ENCODE assay signal across 23 cellular contexts in genomic region chr1:115495111-115495510, GRCh38.
"Had no signal": no experiment of that assay in that cellular context is flagged by ENCODE, and none has a peak within 500 bp of the region (broad histone marks: within the 10 kb centered on the region; RNA-seq: fewer than 3 reads in every experiment).

No MANE protein-coding gene starts in this region.

- H3K4me2 ChIP-seq: hepatocyte had no signal

- H3K27ac ChIP-seq: brain microvascular endothelial cell, hepatocyte, left ventricle myocardium inferior, sigmoid colon, testis, upper lobe of right lung, WERI-Rb-1 had no signal

- H3K27me3 ChIP-seq: brain microvascular endothelial cell, hepatocyte, sigmoid colon, testis, upper lobe of right lung had no signal

- H3K4me1 ChIP-seq: left ventricle myocardium inferior, sigmoid colon, testis, upper lobe of right lung had no signal

- ATAC-seq: activated CD8-positive, alpha-beta memory T cell treated with anti-CD3 and anti-CD28 coated beads, Interleukin-2, amount 10 ng/mL, durations not matched to agents 7 days and 5 days; activated CD8-positive, alpha-beta T cell treated with anti-CD3 and anti-CD28 coated beads for 36 hours; activated naive CD4-positive, alpha-beta T cell treated with anti-CD3 and anti-CD28 coated beads, Interleukin-2, amount 50 U/mL, for 72 hours; upper lobe of right lung had no signal

- H3K79me2 ChIP-seq: hepatocyte had no signal

- H3K36me3 ChIP-seq: brain microvascular endothelial cell, left ventricle myocardium inferior, sigmoid colon, upper lobe of right lung, WERI-Rb-1 had no signal

- H2AFZ ChIP-seq: hepatocyte had no signal

- H3K4me3 ChIP-seq: hepatocyte, left ventricle myocardium inferior, sigmoid colon, testis, upper lobe of right lung had no signal

- H3K9me3 ChIP-seq: left ventricle myocardium inferior, sigmoid colon, testis, upper lobe of right lung had no signal

- DNase-seq: activated CD4-positive, alpha-beta T cell treated with anti-CD3 and anti-CD28 coated beads, Interleukin-2, amount 10 ng/mL, durations not matched to agents 7 days and 5 days; activated CD4-positive, CD25-positive, alpha-beta regulatory T cell treated with anti-CD3 and anti-CD28 coated beads, Interleukin-2, amount 50 U/mL, for 72 hours; activated CD8-positive, alpha-beta memory T cell treated with anti-CD3 and anti-CD28 coated beads, Interleukin-2, amount 10 ng/mL, durations not matched to agents 7 days and 5 days; activated CD8-positive, alpha-beta T cell treated with anti-CD3 and anti-CD28 coated beads for 36 hours; activated T-cell treated with anti-CD3 and anti-CD28 coated beads for 4 hours; aorta; caudate nucleus; dermis blood vessel endothelial cell; effector CD8-positive, alpha-beta T cell; erythroblast; immature natural killer cell; left ventricle myocardium inferior; nucleus accumbens; sigmoid colon; stimulated activated CD4-positive, alpha-beta T cell treated with anti-CD3 and anti-CD28 coated beads, Interleukin-2, amount 100 ng/mL, for 48 hours; stimulated activated CD8-positive, alpha-beta memory T cell treated with anti-CD3 and anti-CD28 coated beads, Interleukin-4, amount 100 ng/mL, for 48 hours; stimulated activated naive CD4-positive, alpha-beta T cell; testis; upper lobe of right lung; WERI-Rb-1 had no signal
